In the genomic region with DNA sequence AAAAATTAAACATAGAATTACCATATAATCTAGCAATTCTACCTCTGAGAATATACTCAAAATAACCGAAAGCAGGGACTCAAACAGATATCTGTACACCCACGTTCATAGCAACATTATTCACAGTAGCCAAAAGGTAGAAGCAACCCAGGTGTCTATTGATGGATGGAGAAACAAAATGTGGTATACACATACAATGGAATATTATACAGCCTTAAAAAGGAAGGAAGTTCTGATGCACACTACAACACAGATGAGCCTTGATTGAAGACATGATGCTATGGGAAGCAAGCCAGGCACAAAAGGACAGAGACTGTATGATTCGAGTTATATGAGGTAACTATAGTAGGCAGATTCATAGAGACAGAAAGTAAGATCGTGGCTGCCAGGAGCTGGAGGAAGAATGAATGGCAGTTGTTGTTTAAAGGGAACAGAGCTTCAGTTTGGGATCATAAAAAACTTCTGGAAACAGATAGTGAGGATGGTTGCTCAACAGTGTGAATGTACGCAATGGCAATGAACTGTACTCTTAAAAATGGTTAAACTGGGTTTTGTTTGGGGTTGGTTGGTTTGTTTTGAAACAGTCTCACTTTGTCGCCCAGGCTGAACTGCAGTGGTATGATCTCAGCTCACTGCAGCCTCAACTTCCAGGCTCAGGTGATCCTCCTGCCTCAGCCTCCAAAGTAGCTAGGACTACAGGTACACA, we compare ENCODE assay signal across 36 cellular contexts. TPM values are rescaled to one million over a fixed set of nuclear protein-coding genes. Genes with fewer than 3 reads are reported as not detected.
"Had no signal": no experiment of that assay in that cellular context is flagged by ENCODE, and none has a peak within 500 bp of the region (broad histone marks: within the 10 kb centered on the region; RNA-seq: fewer than 3 reads in every experiment).

No MANE protein-coding gene starts in this region.

- H2AFZ ChIP-seq: hepatocyte had no signal

- ATAC-seq: activated naive CD4-positive, alpha-beta T cell treated with anti-CD3 and anti-CD28 coated beads, Interleukin-2, amount 50 U/mL, for 72 hours; activated T-cell treated with anti-CD3 and anti-CD28 coated beads, Interleukin-2, amount 50 U/mL, for 72 hours; gastroesophageal sphincter; heart right ventricle; WTC11 had no signal

- DNase-seq: activated CD4-positive, alpha-beta memory T cell treated with anti-CD3 and anti-CD28 coated beads, Interleukin-2, amount 10 ng/mL, durations not matched to agents 7 days and 5 days; activated CD4-positive, alpha-beta T cell treated with anti-CD3 and anti-CD28 coated beads for 1 hour; activated CD4-positive, alpha-beta T cell treated with anti-CD3 and anti-CD28 coated beads for 4 hours; activated CD4-positive, alpha-beta T cell treated with anti-CD3 and anti-CD28 coated beads, Interleukin-2, amount 10 ng/mL, durations not matched to agents 7 days and 5 days; activated CD4-positive, alpha-beta T cell treated with anti-CD3 and anti-CD28 coated beads, Interleukin-2, amount 50 U/mL, for 4 hours; activated CD8-positive, alpha-beta memory T cell treated with anti-CD3 and anti-CD28 coated beads, Interleukin-2, amount 50 U/mL, for 48 hours; activated gamma-delta T cell; activated naive CD4-positive, alpha-beta T cell; activated naive CD4-positive, alpha-beta T cell treated with anti-CD3 and anti-CD28 coated beads, Interleukin-2, amount 10 ng/mL, durations not matched to agents 7 days and 5 days; activated naive CD8-positive, alpha-beta T cell treated with anti-CD3 and anti-CD28 coated beads, Interleukin-2, amount 10 ng/mL, durations not matched to agents 7 days and 5 days; activated T-cell treated with anti-CD3 and anti-CD28 coated beads for 4 hours; activated T-cell treated with anti-CD3 and anti-CD28 coated beads, Interleukin-2, amount 50 U/mL, for 24 hours; activated T-cell treated with anti-CD3 and anti-CD28 coated beads, Interleukin-2, amount 50 U/mL, for 72 hours; central memory CD4-positive, alpha-beta T cell; cerebellar nuclear complex; colonic mucosa; effector CD8-positive, alpha-beta T cell; esophagus squamous epithelium; foreskin melanocyte; heart right ventricle had no signal

- H3K4me1 ChIP-seq: ascending aorta, breast epithelium, gastroesophageal sphincter, heart right ventricle had no signal

- FAIRE-seq: endometrium, endothelial cell of umbilical vein, TTC549 had no signal

- H3K4me2 ChIP-seq: hepatocyte had no signal

- H3K9me3 ChIP-seq: ascending aorta, breast epithelium, colonic mucosa, esophagus squamous epithelium, gastroesophageal sphincter, heart right ventricle had no signal

- H3K79me2 ChIP-seq: hepatocyte had no signal

- H3K36me3 ChIP-seq: ascending aorta, breast epithelium, cardiac muscle cell, colonic mucosa, esophagus squamous epithelium, gastroesophageal sphincter, heart right ventricle had no signal

- H3K27ac ChIP-seq: ascending aorta, breast epithelium, cardiac muscle cell, colonic mucosa, epithelial cell of prostate, esophagus squamous epithelium, gastroesophageal sphincter, heart right ventricle, hepatocyte, VCaP had no signal

- H3K4me3 ChIP-seq: ascending aorta, breast epithelium, cardiac muscle cell, colonic mucosa, esophagus squamous epithelium, gastroesophageal sphincter, heart right ventricle, hepatocyte had no signal

- H3K27me3 ChIP-seq: ascending aorta, cardiac muscle cell, colonic mucosa had no signal

RNA-seq across cellular contexts. Expression of gene ZIC5, which starts 47.5 kb away (rescaled TPM):
- total RNA-seq: activated CD4-positive, alpha-beta memory T cell treated with anti-CD3 and anti-CD28 coated beads, Interleukin-2, amount 10 ng/mL, durations not matched to agents 7 days and 5 days; activated CD4-positive, alpha-beta T cell treated with anti-CD3 and anti-CD28 coated beads, Interleukin-2, amount 10 ng/mL, durations not matched to agents 7 days and 5 days; activated naive CD4-positive, alpha-beta T cell treated with anti-CD3 and anti-CD28 coated beads, Interleukin-2, amount 50 U/mL, for 72 hours; activated naive CD8-positive, alpha-beta T cell treated with anti-CD3 and anti-CD28 coated beads, Interleukin-2, amount 10 ng/mL, durations not matched to agents 7 days and 5 days; activated T-cell treated with anti-CD3 and anti-CD28 coated beads, Interleukin-2, amount 50 U/mL, for 72 hours; ascending aorta; breast epithelium; endothelial cell of umbilical vein; esophagus squamous epithelium; fibroblast of lung; fibroblast of villous mesenchyme; gastroesophageal sphincter; glomerular endothelial cell; heart right ventricle had no signal
- polyA plus RNA-seq: endothelial cell of umbilical vein, esophagus, fibroblast of lung, heart right ventricle, hepatocyte had no signal

RNA-seq across cellular contexts. Expression of gene ZIC2, which starts 57.6 kb away (rescaled TPM):
- total RNA-seq: activated CD4-positive, alpha-beta T cell treated with anti-CD3 and anti-CD28 coated beads, Interleukin-2, amount 10 ng/mL, durations not matched to agents 7 days and 5 days; activated naive CD8-positive, alpha-beta T cell treated with anti-CD3 and anti-CD28 coated beads, Interleukin-2, amount 10 ng/mL, durations not matched to agents 7 days and 5 days; ascending aorta; endothelial cell of umbilical vein; fibroblast of lung; fibroblast of villous mesenchyme; gastroesophageal sphincter; glomerular endothelial cell; heart right ventricle had no signal
- polyA plus RNA-seq: fibroblast of lung, heart right ventricle had no signal
